8 cellular contexts compared by ENCODE assay signal in genomic region chr10:70403483-70404035, GRCh38. TPM values are rescaled to one million over a fixed set of nuclear protein-coding genes. Genes with fewer than 3 reads are reported as not detected.
DNase-seq lines count a peak whose midpoint lies in the region; ATAC-seq and TF ChIP-seq lines count a peak whose summit lies in the region.

No MANE protein-coding gene starts in this region.

- peaks cover 30% of the 10 kb centered on the region for H3K4me1 Mint-ChIP-seq in activated naive CD4-positive, alpha-beta T cell treated with anti-CD3 and anti-CD28 coated beads, Interleukin-2, amount 10 ng/mL, durations not matched to agents 7 days and 5 days

- TF ChIP-seq CTCF in RWPE2 (IDR thresholded peaks at IDR 0.05; ENCODE audit: poor library complexity, severe bottlenecking): no peak
- TF ChIP-seq CTCF in foreskin keratinocyte (conservative IDR thresholded peaks at IDR 0.05): peak; percentile 29

- CTCF ChIA-PET in activated naive CD4-positive, alpha-beta T cell treated with anti-CD3 and anti-CD28 coated beads, Interleukin-2, amount 10 ng/mL, durations not matched to agents 7 days and 5 days (lab: Charles Lee): interaction anchor here (0.6 to 4.5 kb wide), 4 partner anchors 14 to 182 kb away, joined by 3 to 19 read pairs (median 4); no protein-coding TSS in a partner anchor

- H3K27ac ChIP-seq in RWPE2 (ENCODE audit: poor library complexity, severe bottlenecking) (peak overlapping the region; percentile 71), foreskin keratinocyte (no peak overlapping the region), subcutaneous abdominal adipose tissue (ENCODE audit: low read depth, low read length) (peak overlapping the region; percentile 99)

- peaks cover 13% of the 10 kb centered on the region for H3K4me1 ChIP-seq in RWPE2 (ENCODE audit: insufficient read depth, poor library complexity, severe bottlenecking)
- peaks cover 14% of the 10 kb centered on the region for H3K4me1 ChIP-seq in foreskin keratinocyte
- peaks cover 5 to 35% (median 28%) of the 10 kb centered on the region in 5 donors for H3K4me1 ChIP-seq in subcutaneous abdominal adipose tissue (ENCODE audit: control insufficient read depth in 5 of 5, insufficient read depth in 5 of 5, low read length in 5 of 5)

- peak overlapping the region; percentile 98 for H3K4me3 ChIP-seq in RWPE2 (ENCODE audit: severe bottlenecking)
- peak overlapping the region; percentile 11 to 96 (median 66) for H3K4me3 ChIP-seq in subcutaneous abdominal adipose tissue (ENCODE audit: low read depth in 1 of 5, low read length in 5 of 5)

- peak overlapping the region; percentile 96 for H3K27ac Mint-ChIP-seq in activated naive CD4-positive, alpha-beta T cell treated with anti-CD3 and anti-CD28 coated beads, Interleukin-2, amount 10 ng/mL, durations not matched to agents 7 days and 5 days

- ATAC-seq in RWPE2 (ENCODE audit: low read depth) (peak; percentile 75), foreskin keratinocyte (no peak)

- peaks cover 22% of the 10 kb centered on the region for H3K36me3 Mint-ChIP-seq in activated naive CD4-positive, alpha-beta T cell treated with anti-CD3 and anti-CD28 coated beads, Interleukin-2, amount 10 ng/mL, durations not matched to agents 7 days and 5 days

- peaks cover 4% of the 10 kb centered on the region for H3K27me3 Mint-ChIP-seq in activated naive CD4-positive, alpha-beta T cell treated with anti-CD3 and anti-CD28 coated beads, Interleukin-2, amount 10 ng/mL, durations not matched to agents 7 days and 5 days

- H3K27me3 ChIP-seq in RWPE2 (ENCODE audit: insufficient read depth, poor library complexity, severe bottlenecking): no peaks in the 10 kb centered on the region
- no peaks in the 10 kb centered on the region for H3K27me3 ChIP-seq in foreskin keratinocyte
- H3K27me3 ChIP-seq in subcutaneous abdominal adipose tissue (ENCODE audit: control insufficient read depth in 5 of 5, insufficient read depth in 4 of 5, low read length in 5 of 5): no peaks in the 10 kb centered on the region

- H3K9me3 Mint-ChIP-seq in activated naive CD4-positive, alpha-beta T cell treated with anti-CD3 and anti-CD28 coated beads, Interleukin-2, amount 10 ng/mL, durations not matched to agents 7 days and 5 days: no peaks in the 10 kb centered on the region

- H3K9ac ChIP-seq in subcutaneous abdominal adipose tissue (ENCODE audit: low read length in 5 of 5): peak overlapping the region in 2 of 5 donors; percentile 37 to 54

- H3K9me3 ChIP-seq in RWPE2 (ENCODE audit: severe bottlenecking) (no peaks in the 10 kb centered on the region), subcutaneous abdominal adipose tissue (ENCODE audit: control insufficient read depth in 5 of 5, low read length in 5 of 5) (no peaks in the 10 kb centered on the region)

- H3K36me3 ChIP-seq in RWPE2 (ENCODE audit: low read depth): peaks cover 7% of the 10 kb centered on the region; the same call in 1 of the 2 replicates
- H3K36me3 ChIP-seq in subcutaneous abdominal adipose tissue (ENCODE audit: control insufficient read depth in 5 of 5, insufficient read depth in 5 of 5, low read length in 5 of 5): no peaks in the 10 kb centered on the region

- DNase-seq in activated naive CD4-positive, alpha-beta T cell treated with anti-CD3 and anti-CD28 coated beads, Interleukin-2, amount 10 ng/mL, durations not matched to agents 7 days and 5 days: no peak
- DNase-seq in activated naive CD4-positive, alpha-beta T cell treated with anti-CD3 and anti-CD28 coated beads, Interleukin-2, amount 50 U/mL, for 16 hours: no peak
- no peak for DNase-seq in RWPE2 (ENCODE audit: low spot score)
- DNase-seq in foreskin keratinocyte: no peak
- no peak for DNase-seq in MV-4-11 (lab: John Stamatoyannopoulos, UW)
- no peak for DNase-seq in occipital lobe (lab: John Stamatoyannopoulos, UW)
- no peak for DNase-seq in ecto neural progenitor cell (ENCODE audit: low spot score)

- H3K4me3 Mint-ChIP-seq in activated naive CD4-positive, alpha-beta T cell treated with anti-CD3 and anti-CD28 coated beads, Interleukin-2, amount 10 ng/mL, durations not matched to agents 7 days and 5 days: peak overlapping the region; percentile 99

RNA-seq across cellular contexts. Expression of gene EIF4EBP2, which starts 0.4 kb away (rescaled TPM):
- 23.4 and 27.5 TPM in 2 replicates for total RNA-seq in foreskin keratinocyte
- 7.2 and 10.0 TPM in 2 replicates for polyA plus RNA-seq in foreskin keratinocyte
- 62.5 TPM for total RNA-seq in occipital lobe

RNA-seq across cellular contexts. Expression of gene LRRC20, which starts 21.1 kb away (rescaled TPM):
- total RNA-seq in foreskin keratinocyte (8.5 and 12.7 TPM in 2 replicates), occipital lobe (21.5 TPM)
- 7.9 and 10.5 TPM in 2 replicates for polyA plus RNA-seq in foreskin keratinocyte

RNA-seq across cellular contexts. Expression of gene NODAL, which starts 37.9 kb away (rescaled TPM):
- 0.14 TPM in 2 replicates for total RNA-seq in foreskin keratinocyte
- 0.12 and 0.29 TPM in 2 replicates for polyA plus RNA-seq in foreskin keratinocyte
- total RNA-seq in occipital lobe: 2.2 TPM
